ENCODE assay signal across 13 cellular contexts in the genomic region with DNA sequence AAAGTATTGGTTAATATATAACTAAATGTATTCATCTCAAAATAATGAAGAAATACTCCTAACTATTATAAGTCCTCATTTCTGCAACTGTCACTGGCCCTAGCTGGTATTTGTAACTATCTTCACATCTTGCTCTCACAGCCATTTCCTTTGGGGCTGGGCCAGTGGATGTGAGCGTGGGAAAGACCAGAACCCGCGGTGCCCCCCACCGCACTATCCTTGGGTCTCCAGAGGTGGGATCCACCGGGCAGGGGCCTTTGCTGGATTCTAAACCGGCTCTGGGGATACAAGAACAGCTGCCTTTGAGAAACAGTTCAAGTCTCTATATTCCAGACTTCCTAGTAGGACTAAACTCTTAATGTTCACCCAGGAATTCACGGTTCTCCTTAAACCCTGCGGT. TPM values are rescaled to one million over a fixed set of nuclear protein-coding genes. Genes with fewer than 3 reads are reported as not detected.
DNase-seq lines count a peak whose midpoint lies in the region; ATAC-seq and TF ChIP-seq lines count a peak whose summit lies in the region.
"Not testable (repeated sequence)": the region's sequence is repeated elsewhere in the genome, so short reads cannot be mapped to it uniquely, and the experiment has no call there.
"Had no signal": no experiment of that assay in that cellular context is flagged by ENCODE, and none has a peak within 500 bp of the region (broad histone marks: within the 10 kb centered on the region; RNA-seq: fewer than 3 reads in every experiment).

No MANE protein-coding gene starts in this region.

- H3K36me3 ChIP-seq in CD8-positive, alpha-beta T cell (ENCODE audit: insufficient read depth, low read length), result not testable (repeated sequence)

- not testable (repeated sequence) for H3K36me3 Mint-ChIP-seq in CD8-positive, alpha-beta T cell; activated CD8-positive, alpha-beta T cell treated with anti-CD3 and anti-CD28 coated beads for 36 hours (ENCODE audit: low read depth); brain; immature natural killer cell; natural killer cell

- not testable (repeated sequence) for DNase-seq in CD8-positive, alpha-beta T cell; HL-60 (ENCODE audit: low read depth in 1 of 2, low spot score in 1 of 2); activated CD8-positive, alpha-beta T cell treated with anti-CD3 and anti-CD28 coated beads for 36 hours; immature natural killer cell; natural killer cell

- peak overlapping the region; percentile 95 for H3K27ac ChIP-seq in 22Rv1
- H3K27ac ChIP-seq in CD8-positive, alpha-beta T cell (ENCODE audit: low read depth, low read length), result not testable (repeated sequence)
- peak overlapping the region; percentile 79 for H3K27ac ChIP-seq in HL-60 (replicated peaks)

- TF ChIP-seq CTCF in 22Rv1 (IDR thresholded peaks at IDR 0.05); CD8-positive, alpha-beta T cell (IDR thresholded peaks at IDR 0.05); HL-60 (IDR thresholded peaks at IDR 0.05; ENCODE audit: insufficient read depth, low read length); activated CD8-positive, alpha-beta T cell treated with anti-CD3 and anti-CD28 coated beads for 36 hours (IDR thresholded peaks at IDR 0.05); brain (conservative IDR thresholded peaks at IDR 0.05); natural killer cell (IDR thresholded peaks at IDR 0.05): not testable (repeated sequence)

- H3K27me3 ChIP-seq in CD8-positive, alpha-beta T cell (ENCODE audit: insufficient read depth, low read length); HL-60 (ENCODE audit: insufficient read depth, poor library complexity, severe bottlenecking): not testable (repeated sequence)

- H3K4me3 ChIP-seq in CD8-positive, alpha-beta T cell (ENCODE audit: low read depth, low read length); HL-60 (replicated peaks; ENCODE audit: insufficient read depth, low read length): not testable (repeated sequence)

- ATAC-seq in CD8-positive, alpha-beta T cell; activated CD8-positive, alpha-beta T cell treated with anti-CD3 and anti-CD28 coated beads for 36 hours; natural killer cell: not testable (repeated sequence)

- peak overlapping the region; percentile 66 for H3K27ac Mint-ChIP-seq in CD8-positive, alpha-beta T cell
- peak overlapping the region; percentile 42 for H3K27ac Mint-ChIP-seq in activated CD8-positive, alpha-beta T cell treated with anti-CD3 and anti-CD28 coated beads for 36 hours
- not testable (repeated sequence) for H3K27ac Mint-ChIP-seq in brain
- H3K27ac Mint-ChIP-seq in immature natural killer cell, result peak overlapping the region in 5 of 6 donors; percentile 46 to 81 (median 62)
- H3K27ac Mint-ChIP-seq in natural killer cell, result peak overlapping the region; percentile 97 to 100

- H3K4me1 ChIP-seq in CD8-positive, alpha-beta T cell (ENCODE audit: insufficient read depth, low read length), result not testable (repeated sequence)

- CTCF ChIA-PET in CD8-positive, alpha-beta T cell (lab: Charles Lee); activated CD8-positive, alpha-beta T cell treated with anti-CD3 and anti-CD28 coated beads for 36 hours (lab: Charles Lee): not testable (repeated sequence)

- not testable (repeated sequence) for H3K9me3 ChIP-seq in CD8-positive, alpha-beta T cell (ENCODE audit: low read length)

- peaks cover 41% of the 10 kb centered on the region for H3K4me1 Mint-ChIP-seq in CD8-positive, alpha-beta T cell (ENCODE audit: low read depth)
- H3K4me1 Mint-ChIP-seq in activated CD8-positive, alpha-beta T cell treated with anti-CD3 and anti-CD28 coated beads for 36 hours (ENCODE audit: low read depth), result peaks cover 27% of the 10 kb centered on the region
- H3K4me1 Mint-ChIP-seq in brain (peaks cover 22% of the 10 kb centered on the region), immature natural killer cell (peaks cover 30 to 50% of the 10 kb centered on the region in 2 donors), natural killer cell (peaks cover 37 to 41% of the 10 kb centered on the region in 2 donors)

- intact Hi-C loops in CD8-positive, alpha-beta T cell (cut with DNase I, micrococcal nuclease); activated CD8-positive, alpha-beta T cell treated with anti-CD3 and anti-CD28 coated beads for 36 hours (cut with micrococcal nuclease); natural killer cell (cut with micrococcal nuclease): not testable (repeated sequence)

- H3K9me3 Mint-ChIP-seq in CD8-positive, alpha-beta T cell; activated CD8-positive, alpha-beta T cell treated with anti-CD3 and anti-CD28 coated beads for 36 hours; brain; immature natural killer cell; natural killer cell: not testable (repeated sequence)

- H3K4me3 Mint-ChIP-seq in CD8-positive, alpha-beta T cell; activated CD8-positive, alpha-beta T cell treated with anti-CD3 and anti-CD28 coated beads for 36 hours: not testable (repeated sequence)
- H3K4me3 Mint-ChIP-seq in brain, result peak overlapping the region in 4 of 5 experiments; percentile 30 to 55 (median 46)
- H3K4me3 Mint-ChIP-seq in immature natural killer cell, result peak overlapping the region in 1 of 5 donors; percentile 38
- H3K4me3 Mint-ChIP-seq in natural killer cell, result peak overlapping the region; percentile 63

- POLR2A ChIA-PET in CD8-positive, alpha-beta T cell (lab: Charles Lee); activated CD8-positive, alpha-beta T cell treated with anti-CD3 and anti-CD28 coated beads for 36 hours (lab: Charles Lee): not testable (repeated sequence)

- not testable (repeated sequence) for H3K27me3 Mint-ChIP-seq in CD8-positive, alpha-beta T cell (ENCODE audit: low read depth); activated CD8-positive, alpha-beta T cell treated with anti-CD3 and anti-CD28 coated beads for 36 hours; brain; immature natural killer cell (ENCODE audit: low read depth in 3 of 3); natural killer cell (ENCODE audit: low read depth in 2 of 2)

RNA-seq across cellular contexts. Expression of gene PPIAL4C, which starts 54.8 kb away (rescaled TPM):
- total RNA-seq in CD8-positive, alpha-beta T cell, result not detected
- not detected for total RNA-seq in activated CD8-positive, alpha-beta T cell treated with anti-CD3 and anti-CD28 coated beads for 36 hours
- polyA plus RNA-seq in brain (ENCODE audit: insufficient read depth, low read depth, low replicate concordance) (not detected), immature natural killer cell (not detected)
- total RNA-seq in natural killer cell, result 1 to 10 TPM in 1 of 3 donors, not detected in 2; 1.6 TPM
- total RNA-seq: Daoy, HepG2, HT-29, OCI-LY7, Peyer's patch had no signal
- polyA plus RNA-seq: AG04450, HepG2 had no signal
